ENCODE assay signal across 22 cellular contexts in genomic region chr3:14962762-14963161, GRCh38. TPM values are rescaled to one million over a fixed set of nuclear protein-coding genes. Genes with fewer than 3 reads are reported as not detected.
A peak's percentile ranks its signal among the peaks of the same experiment; 100 is the strongest.
DNase-seq lines count a peak whose midpoint lies in the region; ATAC-seq, FAIRE-seq and TF ChIP-seq lines count a peak whose summit lies in the region.
"Had no signal": no experiment of that assay in that cellular context is flagged by ENCODE, and none has a peak within 500 bp of the region (broad histone marks: within the 10 kb centered on the region; RNA-seq: fewer than 3 reads in every experiment).

No MANE protein-coding gene starts in this region.

- no peak for TF ChIP-seq POLR2A in endothelial cell of umbilical vein (IDR thresholded peaks at IDR 0.05; ENCODE audit: low read depth, low read length)

- H3K4me3 ChIP-seq in PC-3 (ENCODE audit: low read length) (no peak overlapping the region), endothelial cell of umbilical vein (replicated peaks in 1 of 3; ENCODE audit: insufficient read depth in 1 of 3, low read depth in 1 of 3, low read length in 3 of 3) (no peak overlapping the region), MG63 (no peak overlapping the region)
- H3K4me3 ChIP-seq: BLaER1, esophagus muscularis mucosa, SJSA1, skin epidermis, vagina had no signal

- H3K9me1 ChIP-seq in endothelial cell of umbilical vein (replicated peaks; ENCODE audit: control insufficient read depth, extremely low read depth, insufficient read depth, low read length) = no peaks in the 10 kb centered on the region

- intact Hi-C loops in PC-3 (cut with micrococcal nuclease) = no loop called here
- intact Hi-C loops in endothelial cell of umbilical vein (cut with micrococcal nuclease) = no loop called here

- BruUV-seq in PC-3 (replicated peaks; lab: Mats Ljungman, UMichigan) = no TSS peak
- BruUV-seq in endothelial cell of umbilical vein (replicated peaks; lab: Mats Ljungman, UMichigan) = no TSS peak

- dilution Hi-C loops in endothelial cell of umbilical vein (cut with MboI; ENCODE audit: extremely low pct_ligation_motif_present, low sequenced_read_pairs) = no loop called here

- CTCF ChIA-PET in PC-3 (lab: Charles Lee) (no interaction called here), endothelial cell of umbilical vein (lab: Charles Lee) (interaction anchor here (1.6 kb wide), 1 partner anchor 22 kb away, joined by 5 read pairs; no protein-coding TSS in a partner anchor)

- H3K27me3 ChIP-seq in PC-3 (ENCODE audit: low read length) (no peaks in the 10 kb centered on the region), endothelial cell of umbilical vein (ENCODE audit: control insufficient read depth in 2 of 2, insufficient read depth in 2 of 2, low read length in 2 of 2) (no peaks in the 10 kb centered on the region), MG63 (no peaks in the 10 kb centered on the region)
- H3K27me3 ChIP-seq: BLaER1, esophagus muscularis mucosa, SJSA1, vagina had no signal

- no peaks in the 10 kb centered on the region for H3K4me1 ChIP-seq in PC-3 (ENCODE audit: insufficient read depth, low read length)
- H3K4me1 ChIP-seq in endothelial cell of umbilical vein (ENCODE audit: control insufficient read depth, extremely low read depth, insufficient read depth, low read length) = no peaks in the 10 kb centered on the region
- H3K4me1 ChIP-seq: SJSA1 had no signal

- TF ChIP-seq CTCF in PC-3 (conservative IDR thresholded peaks at IDR 0.05; ENCODE audit: low read depth, low read length) (no peak), endothelial cell of umbilical vein (IDR thresholded peaks at IDR 0.05; ENCODE audit: extremely low read depth in 1 of 2, insufficient read depth in 1 of 2, low read depth in 1 of 2, low read length in 2 of 2) (no peak)

- POLR2A ChIA-PET in PC-3 (lab: Charles Lee; ENCODE audit: unreplicated experiment) (no interaction called here), endothelial cell of umbilical vein (lab: Charles Lee) (no interaction called here)

- H3K9ac ChIP-seq in PC-3 (ENCODE audit: low read length) (no peak overlapping the region), endothelial cell of umbilical vein (replicated peaks; ENCODE audit: extremely low read depth, insufficient read depth, low read length) (no peak overlapping the region)
- H3K9ac ChIP-seq: BLaER1 had no signal

- H2AFZ ChIP-seq in PC-3 (ENCODE audit: low read length) = no peak overlapping the region
- H2AFZ ChIP-seq in endothelial cell of umbilical vein (ENCODE audit: low read depth, low read length) = no peak overlapping the region

- H3K9me2 ChIP-seq in PC-3 (replicated peaks; ENCODE audit: low read length) = no peaks in the 10 kb centered on the region

- no peak for FAIRE-seq in endothelial cell of umbilical vein (lab: Jason Lieb, UNC)
- FAIRE-seq: D721Med, kidney had no signal

- H3K79me2 ChIP-seq in PC-3 (ENCODE audit: low read length) (peaks cover 70% of the 10 kb centered on the region), endothelial cell of umbilical vein (ENCODE audit: control insufficient read depth, insufficient read depth, low read length) (peaks cover 64% of the 10 kb centered on the region)

- H4K20me1 ChIP-seq in PC-3 (ENCODE audit: low read length) = no peaks in the 10 kb centered on the region
- peaks cover 6% of the 10 kb centered on the region for H4K20me1 ChIP-seq in endothelial cell of umbilical vein (replicated peaks; ENCODE audit: control insufficient read depth, extremely low read depth, insufficient read depth, low read length)

- H3K36me3 ChIP-seq in PC-3 (ENCODE audit: low read depth, low read length) (peaks cover 29% of the 10 kb centered on the region), endothelial cell of umbilical vein (ENCODE audit: control insufficient read depth in 2 of 2, extremely low read depth in 1 of 2, insufficient read depth in 2 of 2, low read length in 2 of 2) (peaks cover 0 to 3% of the 10 kb centered on the region in 2 experiments), MG63 (peaks cover 7% of the 10 kb centered on the region; the same call in 1 of the 2 replicates)
- H3K36me3 ChIP-seq: vagina had no signal

- ATAC-seq in PC-3 (peak; percentile 27; the same call in 1 of the 2 replicates), GM19397 (IDR thresholded peaks at IDR 0.05; ENCODE audit: unreplicated experiment) (no peak), GM21526 (IDR thresholded peaks at IDR 0.05; ENCODE audit: low FRiP score, unreplicated experiment) (no peak)
- ATAC-seq: activated CD4-positive, CD25-positive, alpha-beta regulatory T cell treated with anti-CD3 and anti-CD28 coated beads, Interleukin-2, amount 50 U/mL, for 24 hours; activated naive CD8-positive, alpha-beta T cell treated with anti-CD3 and anti-CD28 coated beads, Interleukin-2, amount 50 U/mL, for 24 hours; naive thymus-derived CD4-positive, alpha-beta T cell had no signal

- H3K4me2 ChIP-seq in PC-3 (ENCODE audit: low read length) (no peak overlapping the region), endothelial cell of umbilical vein (ENCODE audit: insufficient read depth, low read length) (no peak overlapping the region)
- H3K4me2 ChIP-seq: BLaER1 had no signal

- H3K9me3 ChIP-seq in PC-3 (ENCODE audit: low read length) = no peaks in the 10 kb centered on the region
- no peaks in the 10 kb centered on the region for H3K9me3 ChIP-seq in endothelial cell of umbilical vein (replicated peaks; ENCODE audit: control insufficient read depth, insufficient read depth, low read length)
- no peaks in the 10 kb centered on the region for H3K9me3 ChIP-seq in MG63
- H3K9me3 ChIP-seq: SJSA1, vagina had no signal

- DNase-seq in ELR (ENCODE audit: low read depth) (peak; percentile 92), PC-3 (peak; percentile 44), endothelial cell of umbilical vein (ENCODE audit: low read depth, low spot score) (no peak), renal cortical epithelial cell (ENCODE audit: low read depth) (peak; percentile 39), MG63 (no peak)
- DNase-seq: activated naive CD8-positive, alpha-beta T cell treated with anti-CD3 and anti-CD28 coated beads, Interleukin-2, amount 50 U/mL, for 24 hours; central memory CD4-positive, alpha-beta T cell; kidney; MV-4-11; naive thymus-derived CD4-positive, alpha-beta T cell; NCI-H2029; NCI-H526 treated with DMSO at 0.1 percent for 48 hours; stimulated activated CD4-positive, alpha-beta T cell treated with anti-CD3 and anti-CD28 coated beads, Interleukin-4, amount 100 ng/mL, for 1 hour had no signal

- no peaks in the 10 kb centered on the region for H3F3A ChIP-seq in PC-3 (ENCODE audit: low read length, unreplicated experiment)

- no peak overlapping the region for H3K27ac ChIP-seq in PC-3 (ENCODE audit: low read length)
- H3K27ac ChIP-seq in endothelial cell of umbilical vein (ENCODE audit: insufficient read depth, low read depth, low read length) = no peak overlapping the region
- H3K27ac ChIP-seq: BLaER1, esophagus muscularis mucosa, SJSA1, skin epidermis, vagina had no signal

TF ChIP-seq in endothelial cell of umbilical vein, 7 proteins besides CTCF, POLR2A, EP300 and RAD21:
- TF ChIP-seq POLR2AphosphoS5 (IDR thresholded peaks at IDR 0.05; ENCODE audit: insufficient read depth, low read depth, low read length) (no peak), MYC (IDR thresholded peaks at IDR 0.05; ENCODE audit: low read depth, low read length) (no peak), FOS (IDR thresholded peaks at IDR 0.05; ENCODE audit: borderline replicate concordance, insufficient read depth, low read length) (peak; percentile 26), EZH2 (IDR thresholded peaks at IDR 0.05; ENCODE audit: borderline replicate concordance, low read depth, low read length, severe bottlenecking) (no peak), JUN (IDR thresholded peaks at IDR 0.05; ENCODE audit: borderline replicate concordance, insufficient read depth, insufficient read length, low read depth) (no peak), GATA2 (IDR thresholded peaks at IDR 0.05; ENCODE audit: insufficient read depth, insufficient read length, low read depth, low read length) (no peak)
- TF ChIP-seq, protein P1, sequence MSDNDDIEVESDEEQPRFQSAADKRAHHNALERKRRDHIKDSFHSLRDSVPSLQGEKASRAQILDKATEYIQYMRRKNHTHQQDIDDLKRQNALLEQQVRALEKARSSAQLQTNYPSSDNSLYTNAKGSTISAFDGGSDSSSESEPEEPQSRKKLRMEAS (IDR thresholded peaks at IDR 0.05; ENCODE audit: insufficient read depth, insufficient read length) = no peak

RNA-seq across cellular contexts. Expression of gene NR2C2, which starts 15.4 kb away (rescaled TPM):
- total RNA-seq in PC-3 (2014; rRNA removed) = 21.9 and 22.7 TPM in 2 replicates
- total RNA-seq in endothelial cell of umbilical vein = 58.4 and 59.8 TPM in 2 replicates
- 19.3 and 20.3 TPM in 2 replicates for polyA plus RNA-seq in endothelial cell of umbilical vein
- 9.8 and 10.5 TPM in 2 replicates for polyA plus RNA-seq in endothelial cell of umbilical vein (2011; cell fraction: cytosol; rRNA removed)
- polyA plus RNA-seq in endothelial cell of umbilical vein (2011; cell fraction: nucleus; rRNA removed) = 121 and 132 TPM in 2 replicates
- polyA plus RNA-seq in endothelial cell of umbilical vein (2012) = 17.1 and 24.9 TPM in 2 replicates
- 71.1 and 86.1 TPM in 2 replicates for polyA minus RNA-seq in endothelial cell of umbilical vein
- polyA minus RNA-seq in endothelial cell of umbilical vein (2011; cell fraction: cytosol; rRNA and poly(A)+ RNA removed) = 24.9 TPM
- 99.9 and 119 TPM in 2 replicates for polyA minus RNA-seq in endothelial cell of umbilical vein (2011; cell fraction: nucleus; rRNA and poly(A)+ RNA removed)
- total RNA-seq in renal cortical epithelial cell = 14.2 and 42.2 TPM in 2 replicates
- 6.0 and 7.1 TPM in 2 replicates for total RNA-seq in MG63 (2014; rRNA removed; shearing (Covaris generic); ENCODE audit: low replicate concordance)

Comparison
In these comparisons a context has a peak if more than half of its experiments do, and no peak if none do; other contexts are left out.
1. DNase-seq: peak in ELR (single experiment), PC-3 (single experiment) and renal cortical epithelial cell (single experiment); none in endothelial cell of umbilical vein (single experiment) and MG63 (single experiment).